ENCODE assay signal across 1 cellular context in the genomic region with DNA sequence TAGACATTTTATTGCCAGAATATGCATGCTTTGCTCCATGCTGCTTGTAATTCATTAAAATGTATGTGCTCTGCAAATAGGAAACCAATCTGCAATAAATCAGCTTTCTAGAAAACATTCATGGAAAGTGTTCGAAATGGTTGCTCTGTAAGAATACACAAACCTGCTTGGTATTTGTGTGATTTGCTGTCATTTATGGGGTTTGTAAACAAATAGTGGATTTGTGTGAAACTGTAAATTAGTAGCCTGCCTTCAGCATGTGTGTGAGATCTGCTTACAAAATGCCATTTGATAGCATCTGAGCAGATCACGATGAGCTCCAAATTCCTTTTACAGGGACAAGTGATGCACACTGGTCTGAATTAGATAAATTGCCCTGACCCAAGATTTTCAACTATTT.
TF ChIP-seq lines count a peak whose summit lies in the region.

No MANE protein-coding gene starts in this region.

TF ChIP-seq in endothelial cell of umbilical vein, 7 proteins besides CTCF, POLR2A, EP300 and RAD21:
- TF ChIP-seq MAX (IDR thresholded peaks at IDR 0.05; ENCODE audit: insufficient read depth, insufficient read length) (no peak), EZH2 (IDR thresholded peaks at IDR 0.05; ENCODE audit: borderline replicate concordance, low read depth, low read length, severe bottlenecking) (no peak), POLR2AphosphoS5 (IDR thresholded peaks at IDR 0.05; ENCODE audit: insufficient read depth, low read depth, low read length) (no peak), MYC (IDR thresholded peaks at IDR 0.05; ENCODE audit: low read depth, low read length) (no peak), JUN (IDR thresholded peaks at IDR 0.05; ENCODE audit: borderline replicate concordance, insufficient read depth, insufficient read length, low read depth) (no peak), FOS (IDR thresholded peaks at IDR 0.05; ENCODE audit: borderline replicate concordance, insufficient read depth, low read length) (no peak), GATA2 (IDR thresholded peaks at IDR 0.05; ENCODE audit: insufficient read depth, insufficient read length, low read depth, low read length) (no peak)
